Comparison of ENCODE assay signal across 3 cellular contexts in the genomic region with DNA sequence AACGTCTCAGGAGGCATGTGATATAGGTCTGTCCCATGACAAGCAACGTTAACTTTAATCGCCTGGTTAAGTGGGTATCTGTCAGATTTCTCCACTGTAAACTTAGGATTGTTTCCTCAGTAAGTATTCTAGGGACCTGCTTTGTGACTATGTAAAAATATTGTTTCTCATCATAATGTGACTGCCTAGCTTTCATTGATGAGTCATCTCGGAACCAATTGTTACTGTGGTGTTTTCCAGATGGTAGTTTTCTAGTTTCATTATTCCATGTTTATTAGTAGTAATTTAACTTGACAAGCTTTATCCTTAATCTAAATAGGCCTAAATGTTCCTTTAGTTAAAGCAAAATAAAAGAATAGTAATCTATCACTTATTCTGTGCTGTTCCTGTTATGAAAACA.
TF ChIP-seq lines count a peak whose summit lies in the region.

No MANE protein-coding gene starts in this region.

TF ChIP-seq in A549, 52 proteins besides CTCF, POLR2A, EP300 and RAD21 (continued from another document):
- TF ChIP-seq, protein P1, sequence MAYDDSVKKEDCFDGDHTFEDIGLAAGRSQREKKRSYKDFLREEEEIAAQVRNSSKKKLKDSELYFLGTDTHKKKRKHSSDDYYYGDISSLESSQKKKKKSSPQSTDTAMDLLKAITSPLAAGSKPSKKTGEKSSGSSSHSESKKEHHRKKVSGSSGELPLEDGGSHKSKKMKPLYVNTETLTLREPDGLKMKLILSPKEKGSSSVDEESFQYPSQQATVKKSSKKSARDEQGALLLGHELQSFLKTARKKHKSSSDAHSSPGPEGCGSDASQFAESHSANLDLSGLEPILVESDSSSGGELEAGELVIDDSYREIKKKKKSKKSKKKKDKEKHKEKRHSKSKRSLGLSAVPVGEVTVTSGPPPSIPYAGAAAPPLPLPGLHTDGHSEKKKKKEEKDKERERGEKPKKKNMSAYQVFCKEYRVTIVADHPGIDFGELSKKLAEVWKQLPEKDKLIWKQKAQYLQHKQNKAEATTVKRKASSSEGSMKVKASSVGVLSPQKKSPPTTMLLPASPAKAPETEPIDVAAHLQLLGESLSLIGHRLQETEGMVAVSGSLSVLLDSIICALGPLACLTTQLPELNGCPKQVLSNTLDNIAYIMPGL (CRISPR knock-in tag; IDR thresholded peaks at IDR 0.05; ENCODE audit: borderline replicate concordance): no peak
- TF ChIP-seq, protein P2, sequence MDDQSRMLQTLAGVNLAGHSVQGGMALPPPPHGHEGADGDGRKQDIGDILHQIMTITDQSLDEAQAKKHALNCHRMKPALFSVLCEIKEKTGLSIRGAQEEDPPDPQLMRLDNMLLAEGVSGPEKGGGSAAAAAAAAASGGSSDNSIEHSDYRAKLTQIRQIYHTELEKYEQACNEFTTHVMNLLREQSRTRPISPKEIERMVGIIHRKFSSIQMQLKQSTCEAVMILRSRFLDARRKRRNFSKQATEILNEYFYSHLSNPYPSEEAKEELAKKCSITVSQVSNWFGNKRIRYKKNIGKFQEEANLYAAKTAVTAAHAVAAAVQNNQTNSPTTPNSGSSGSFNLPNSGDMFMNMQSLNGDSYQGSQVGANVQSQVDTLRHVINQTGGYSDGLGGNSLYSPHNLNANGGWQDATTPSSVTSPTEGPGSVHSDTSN (IDR thresholded peaks at IDR 0.05): no peak

TF ChIP-seq in IMR-90, 13 proteins besides CTCF, POLR2A, EP300 and RAD21 (continued from another document):
- TF ChIP-seq, protein P3, sequence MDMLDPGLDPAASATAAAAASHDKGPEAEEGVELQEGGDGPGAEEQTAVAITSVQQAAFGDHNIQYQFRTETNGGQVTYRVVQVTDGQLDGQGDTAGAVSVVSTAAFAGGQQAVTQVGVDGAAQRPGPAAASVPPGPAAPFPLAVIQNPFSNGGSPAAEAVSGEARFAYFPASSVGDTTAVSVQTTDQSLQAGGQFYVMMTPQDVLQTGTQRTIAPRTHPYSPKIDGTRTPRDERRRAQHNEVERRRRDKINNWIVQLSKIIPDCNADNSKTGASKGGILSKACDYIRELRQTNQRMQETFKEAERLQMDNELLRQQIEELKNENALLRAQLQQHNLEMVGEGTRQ (IDR thresholded peaks at IDR 0.05; ENCODE audit: low read depth, low read length): no peak
- no peak for TF ChIP-seq MXI1 (IDR thresholded peaks at IDR 0.05; ENCODE audit: borderline replicate concordance, low read depth, low read length)

TF ChIP-seq in WTC11, 78 proteins besides CTCF, POLR2A, EP300 and RAD21 (continued from another document):
- TF ChIP-seq, protein P4, sequence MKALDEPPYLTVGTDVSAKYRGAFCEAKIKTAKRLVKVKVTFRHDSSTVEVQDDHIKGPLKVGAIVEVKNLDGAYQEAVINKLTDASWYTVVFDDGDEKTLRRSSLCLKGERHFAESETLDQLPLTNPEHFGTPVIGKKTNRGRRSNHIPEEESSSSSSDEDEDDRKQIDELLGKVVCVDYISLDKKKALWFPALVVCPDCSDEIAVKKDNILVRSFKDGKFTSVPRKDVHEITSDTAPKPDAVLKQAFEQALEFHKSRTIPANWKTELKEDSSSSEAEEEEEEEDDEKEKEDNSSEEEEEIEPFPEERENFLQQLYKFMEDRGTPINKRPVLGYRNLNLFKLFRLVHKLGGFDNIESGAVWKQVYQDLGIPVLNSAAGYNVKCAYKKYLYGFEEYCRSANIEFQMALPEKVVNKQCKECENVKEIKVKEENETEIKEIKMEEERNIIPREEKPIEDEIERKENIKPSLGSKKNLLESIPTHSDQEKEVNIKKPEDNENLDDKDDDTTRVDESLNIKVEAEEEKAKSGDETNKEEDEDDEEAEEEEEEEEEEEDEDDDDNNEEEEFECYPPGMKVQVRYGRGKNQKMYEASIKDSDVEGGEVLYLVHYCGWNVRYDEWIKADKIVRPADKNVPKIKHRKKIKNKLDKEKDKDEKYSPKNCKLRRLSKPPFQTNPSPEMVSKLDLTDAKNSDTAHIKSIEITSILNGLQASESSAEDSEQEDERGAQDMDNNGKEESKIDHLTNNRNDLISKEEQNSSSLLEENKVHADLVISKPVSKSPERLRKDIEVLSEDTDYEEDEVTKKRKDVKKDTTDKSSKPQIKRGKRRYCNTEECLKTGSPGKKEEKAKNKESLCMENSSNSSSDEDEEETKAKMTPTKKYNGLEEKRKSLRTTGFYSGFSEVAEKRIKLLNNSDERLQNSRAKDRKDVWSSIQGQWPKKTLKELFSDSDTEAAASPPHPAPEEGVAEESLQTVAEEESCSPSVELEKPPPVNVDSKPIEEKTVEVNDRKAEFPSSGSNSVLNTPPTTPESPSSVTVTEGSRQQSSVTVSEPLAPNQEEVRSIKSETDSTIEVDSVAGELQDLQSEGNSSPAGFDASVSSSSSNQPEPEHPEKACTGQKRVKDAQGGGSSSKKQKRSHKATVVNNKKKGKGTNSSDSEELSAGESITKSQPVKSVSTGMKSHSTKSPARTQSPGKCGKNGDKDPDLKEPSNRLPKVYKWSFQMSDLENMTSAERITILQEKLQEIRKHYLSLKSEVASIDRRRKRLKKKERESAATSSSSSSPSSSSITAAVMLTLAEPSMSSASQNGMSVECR (CRISPR knock-in tag; IDR thresholded peaks at IDR 0.05; ENCODE audit: borderline replicate concordance): no peak
- TF ChIP-seq, protein P5, sequence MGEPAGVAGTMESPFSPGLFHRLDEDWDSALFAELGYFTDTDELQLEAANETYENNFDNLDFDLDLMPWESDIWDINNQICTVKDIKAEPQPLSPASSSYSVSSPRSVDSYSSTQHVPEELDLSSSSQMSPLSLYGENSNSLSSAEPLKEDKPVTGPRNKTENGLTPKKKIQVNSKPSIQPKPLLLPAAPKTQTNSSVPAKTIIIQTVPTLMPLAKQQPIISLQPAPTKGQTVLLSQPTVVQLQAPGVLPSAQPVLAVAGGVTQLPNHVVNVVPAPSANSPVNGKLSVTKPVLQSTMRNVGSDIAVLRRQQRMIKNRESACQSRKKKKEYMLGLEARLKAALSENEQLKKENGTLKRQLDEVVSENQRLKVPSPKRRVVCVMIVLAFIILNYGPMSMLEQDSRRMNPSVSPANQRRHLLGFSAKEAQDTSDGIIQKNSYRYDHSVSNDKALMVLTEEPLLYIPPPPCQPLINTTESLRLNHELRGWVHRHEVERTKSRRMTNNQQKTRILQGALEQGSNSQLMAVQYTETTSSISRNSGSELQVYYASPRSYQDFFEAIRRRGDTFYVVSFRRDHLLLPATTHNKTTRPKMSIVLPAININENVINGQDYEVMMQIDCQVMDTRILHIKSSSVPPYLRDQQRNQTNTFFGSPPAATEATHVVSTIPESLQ (CRISPR knock-in tag; IDR thresholded peaks at IDR 0.05): no peak
- TF ChIP-seq, protein P6, sequence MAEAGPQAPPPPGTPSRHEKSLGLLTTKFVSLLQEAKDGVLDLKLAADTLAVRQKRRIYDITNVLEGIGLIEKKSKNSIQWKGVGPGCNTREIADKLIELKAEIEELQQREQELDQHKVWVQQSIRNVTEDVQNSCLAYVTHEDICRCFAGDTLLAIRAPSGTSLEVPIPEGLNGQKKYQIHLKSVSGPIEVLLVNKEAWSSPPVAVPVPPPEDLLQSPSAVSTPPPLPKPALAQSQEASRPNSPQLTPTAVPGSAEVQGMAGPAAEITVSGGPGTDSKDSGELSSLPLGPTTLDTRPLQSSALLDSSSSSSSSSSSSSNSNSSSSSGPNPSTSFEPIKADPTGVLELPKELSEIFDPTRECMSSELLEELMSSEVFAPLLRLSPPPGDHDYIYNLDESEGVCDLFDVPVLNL (CRISPR knock-in tag; IDR thresholded peaks at IDR 0.05; ENCODE audit: borderline replicate concordance, low read depth): no peak
- TF ChIP-seq, protein P7, sequence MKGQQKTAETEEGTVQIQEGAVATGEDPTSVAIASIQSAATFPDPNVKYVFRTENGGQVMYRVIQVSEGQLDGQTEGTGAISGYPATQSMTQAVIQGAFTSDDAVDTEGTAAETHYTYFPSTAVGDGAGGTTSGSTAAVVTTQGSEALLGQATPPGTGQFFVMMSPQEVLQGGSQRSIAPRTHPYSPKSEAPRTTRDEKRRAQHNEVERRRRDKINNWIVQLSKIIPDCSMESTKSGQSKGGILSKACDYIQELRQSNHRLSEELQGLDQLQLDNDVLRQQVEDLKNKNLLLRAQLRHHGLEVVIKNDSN (CRISPR knock-in tag; IDR thresholded peaks at IDR 0.05): no peak
- TF ChIP-seq, protein P8, sequence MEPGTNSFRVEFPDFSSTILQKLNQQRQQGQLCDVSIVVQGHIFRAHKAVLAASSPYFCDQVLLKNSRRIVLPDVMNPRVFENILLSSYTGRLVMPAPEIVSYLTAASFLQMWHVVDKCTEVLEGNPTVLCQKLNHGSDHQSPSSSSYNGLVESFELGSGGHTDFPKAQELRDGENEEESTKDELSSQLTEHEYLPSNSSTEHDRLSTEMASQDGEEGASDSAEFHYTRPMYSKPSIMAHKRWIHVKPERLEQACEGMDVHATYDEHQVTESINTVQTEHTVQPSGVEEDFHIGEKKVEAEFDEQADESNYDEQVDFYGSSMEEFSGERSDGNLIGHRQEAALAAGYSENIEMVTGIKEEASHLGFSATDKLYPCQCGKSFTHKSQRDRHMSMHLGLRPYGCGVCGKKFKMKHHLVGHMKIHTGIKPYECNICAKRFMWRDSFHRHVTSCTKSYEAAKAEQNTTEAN (CRISPR knock-in tag; IDR thresholded peaks at IDR 0.05): no peak
- no peak for TF ChIP-seq ATF1 (CRISPR knock-in tag; IDR thresholded peaks at IDR 0.05)
- TF ChIP-seq KAT7 (CRISPR knock-in tag; IDR thresholded peaks at IDR 0.05; ENCODE audit: borderline replicate concordance): no peak
- TF ChIP-seq, protein P9, sequence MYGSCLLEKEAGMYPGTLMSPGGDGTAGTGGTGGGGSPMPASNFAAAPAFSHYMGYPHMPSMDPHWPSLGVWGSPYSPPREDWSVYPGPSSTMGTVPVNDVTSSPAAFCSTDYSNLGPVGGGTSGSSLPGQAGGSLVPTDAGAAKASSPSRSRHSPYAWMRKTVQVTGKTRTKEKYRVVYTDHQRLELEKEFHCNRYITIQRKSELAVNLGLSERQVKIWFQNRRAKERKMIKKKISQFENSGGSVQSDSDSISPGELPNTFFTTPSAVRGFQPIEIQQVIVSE (CRISPR knock-in tag; IDR thresholded peaks at IDR 0.05; ENCODE audit: borderline replicate concordance): no peak
- TF ChIP-seq, protein P10, sequence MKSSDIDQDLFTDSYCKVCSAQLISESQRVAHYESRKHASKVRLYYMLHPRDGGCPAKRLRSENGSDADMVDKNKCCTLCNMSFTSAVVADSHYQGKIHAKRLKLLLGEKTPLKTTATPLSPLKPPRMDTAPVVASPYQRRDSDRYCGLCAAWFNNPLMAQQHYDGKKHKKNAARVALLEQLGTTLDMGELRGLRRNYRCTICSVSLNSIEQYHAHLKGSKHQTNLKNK (CRISPR knock-in tag; IDR thresholded peaks at IDR 0.05): no peak
- TF ChIP-seq, protein P11, sequence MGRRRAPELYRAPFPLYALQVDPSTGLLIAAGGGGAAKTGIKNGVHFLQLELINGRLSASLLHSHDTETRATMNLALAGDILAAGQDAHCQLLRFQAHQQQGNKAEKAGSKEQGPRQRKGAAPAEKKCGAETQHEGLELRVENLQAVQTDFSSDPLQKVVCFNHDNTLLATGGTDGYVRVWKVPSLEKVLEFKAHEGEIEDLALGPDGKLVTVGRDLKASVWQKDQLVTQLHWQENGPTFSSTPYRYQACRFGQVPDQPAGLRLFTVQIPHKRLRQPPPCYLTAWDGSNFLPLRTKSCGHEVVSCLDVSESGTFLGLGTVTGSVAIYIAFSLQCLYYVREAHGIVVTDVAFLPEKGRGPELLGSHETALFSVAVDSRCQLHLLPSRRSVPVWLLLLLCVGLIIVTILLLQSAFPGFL (CRISPR knock-in tag; IDR thresholded peaks at IDR 0.05; ENCODE audit: borderline replicate concordance): no peak
- TF ChIP-seq, protein P12, sequence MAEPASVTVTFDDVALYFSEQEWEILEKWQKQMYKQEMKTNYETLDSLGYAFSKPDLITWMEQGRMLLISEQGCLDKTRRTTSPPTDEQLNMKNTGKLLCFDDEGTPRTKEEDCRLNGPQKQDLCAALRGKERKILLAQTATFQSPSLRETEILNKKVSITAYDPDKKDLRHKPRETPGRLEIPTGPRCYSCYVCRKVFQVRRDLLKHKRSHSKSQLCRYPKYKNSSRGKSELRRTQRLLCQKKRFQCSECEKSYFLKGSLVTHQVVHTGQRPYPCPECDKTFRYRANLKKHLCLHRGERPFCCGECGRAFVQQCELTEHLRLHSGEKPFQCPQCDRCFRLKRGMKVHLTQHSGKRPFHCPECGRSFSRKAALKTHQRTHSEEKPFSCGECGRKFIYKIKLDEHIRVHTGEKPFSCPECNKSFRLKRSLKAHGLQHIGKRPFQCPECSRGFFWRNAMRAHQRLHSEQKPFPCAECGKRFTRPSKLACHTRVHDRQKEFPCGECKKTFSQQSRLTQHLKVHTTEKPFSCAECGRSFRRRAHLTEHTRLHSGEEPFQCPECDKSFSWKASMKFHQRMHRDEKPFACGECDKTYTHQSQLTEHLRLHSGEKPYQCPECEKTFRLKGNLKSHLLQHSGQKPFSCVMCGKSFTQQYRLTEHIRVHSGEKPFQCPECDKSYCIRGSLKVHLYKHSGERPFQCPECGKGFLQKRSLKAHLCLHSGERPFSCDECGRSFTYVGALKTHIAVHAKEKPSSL (CRISPR knock-in tag; conservative IDR thresholded peaks at IDR 0.05): no peak
- TF ChIP-seq, protein P13, sequence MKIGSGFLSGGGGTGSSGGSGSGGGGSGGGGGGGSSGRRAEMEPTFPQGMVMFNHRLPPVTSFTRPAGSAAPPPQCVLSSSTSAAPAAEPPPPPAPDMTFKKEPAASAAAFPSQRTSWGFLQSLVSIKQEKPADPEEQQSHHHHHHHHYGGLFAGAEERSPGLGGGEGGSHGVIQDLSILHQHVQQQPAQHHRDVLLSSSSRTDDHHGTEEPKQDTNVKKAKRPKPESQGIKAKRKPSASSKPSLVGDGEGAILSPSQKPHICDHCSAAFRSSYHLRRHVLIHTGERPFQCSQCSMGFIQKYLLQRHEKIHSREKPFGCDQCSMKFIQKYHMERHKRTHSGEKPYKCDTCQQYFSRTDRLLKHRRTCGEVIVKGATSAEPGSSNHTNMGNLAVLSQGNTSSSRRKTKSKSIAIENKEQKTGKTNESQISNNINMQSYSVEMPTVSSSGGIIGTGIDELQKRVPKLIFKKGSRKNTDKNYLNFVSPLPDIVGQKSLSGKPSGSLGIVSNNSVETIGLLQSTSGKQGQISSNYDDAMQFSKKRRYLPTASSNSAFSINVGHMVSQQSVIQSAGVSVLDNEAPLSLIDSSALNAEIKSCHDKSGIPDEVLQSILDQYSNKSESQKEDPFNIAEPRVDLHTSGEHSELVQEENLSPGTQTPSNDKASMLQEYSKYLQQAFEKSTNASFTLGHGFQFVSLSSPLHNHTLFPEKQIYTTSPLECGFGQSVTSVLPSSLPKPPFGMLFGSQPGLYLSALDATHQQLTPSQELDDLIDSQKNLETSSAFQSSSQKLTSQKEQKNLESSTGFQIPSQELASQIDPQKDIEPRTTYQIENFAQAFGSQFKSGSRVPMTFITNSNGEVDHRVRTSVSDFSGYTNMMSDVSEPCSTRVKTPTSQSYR (CRISPR knock-in tag; IDR thresholded peaks at IDR 0.05): no peak
- no peak for TF ChIP-seq ETV6 (CRISPR knock-in tag; IDR thresholded peaks at IDR 0.05)
- TF ChIP-seq, protein P14, sequence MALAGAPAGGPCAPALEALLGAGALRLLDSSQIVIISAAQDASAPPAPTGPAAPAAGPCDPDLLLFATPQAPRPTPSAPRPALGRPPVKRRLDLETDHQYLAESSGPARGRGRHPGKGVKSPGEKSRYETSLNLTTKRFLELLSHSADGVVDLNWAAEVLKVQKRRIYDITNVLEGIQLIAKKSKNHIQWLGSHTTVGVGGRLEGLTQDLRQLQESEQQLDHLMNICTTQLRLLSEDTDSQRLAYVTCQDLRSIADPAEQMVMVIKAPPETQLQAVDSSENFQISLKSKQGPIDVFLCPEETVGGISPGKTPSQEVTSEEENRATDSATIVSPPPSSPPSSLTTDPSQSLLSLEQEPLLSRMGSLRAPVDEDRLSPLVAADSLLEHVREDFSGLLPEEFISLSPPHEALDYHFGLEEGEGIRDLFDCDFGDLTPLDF (CRISPR knock-in tag; IDR thresholded peaks at IDR 0.05): no peak
- TF ChIP-seq PRRX2 (CRISPR knock-in tag; IDR thresholded peaks at IDR 0.05): no peak
- no peak for TF ChIP-seq ZNF396 (CRISPR knock-in tag; IDR thresholded peaks at IDR 0.05; ENCODE audit: borderline replicate concordance)
- no peak for TF ChIP-seq OVOL2 (CRISPR knock-in tag; IDR thresholded peaks at IDR 0.05; ENCODE audit: borderline replicate concordance)
TF ChIP-seq in WTC11: peak in this region for 0.
